ENCODE assay signal across 21 cellular contexts in genomic region chr6:166025149-166025898, GRCh38.
DNase-seq lines count a peak whose midpoint lies in the region; ATAC-seq and TF ChIP-seq lines count a peak whose summit lies in the region.
"Had no signal": no experiment of that assay in that cellular context is flagged by ENCODE, and none has a peak within 500 bp of the region (broad histone marks: within the 10 kb centered on the region; RNA-seq: fewer than 3 reads in every experiment).

No MANE protein-coding gene starts in this region.

- no TSS peak for BruUV-seq in Calu3 (replicated peaks; lab: Mats Ljungman, UMichigan)

- no peak overlapping the region for H3K4me3 ChIP-seq in fibroblast of pulmonary artery (replicated peaks; ENCODE audit: low read depth, low read length)
- H3K4me3 ChIP-seq: testis had no signal

- TF ChIP-seq CTCF in fibroblast of pulmonary artery (IDR thresholded peaks at IDR 0.05; ENCODE audit: low read length, missing control alignments), result no peak
- TF ChIP-seq CTCF in Calu3 (IDR thresholded peaks at IDR 0.05; ENCODE audit: unreplicated experiment), result no peak

- H3K27me3 Mint-ChIP-seq in effector memory CD8-positive, alpha-beta T cell, result peaks cover 5 to 7% of the 10 kb centered on the region in 2 donors
- H3K27me3 Mint-ChIP-seq in Calu3 (ENCODE audit: unreplicated experiment), result peaks cover 8% of the 10 kb centered on the region
- peaks cover 6% of the 10 kb centered on the region for H3K27me3 Mint-ChIP-seq in activated naive CD8-positive, alpha-beta T cell treated with anti-CD3 and anti-CD28 coated beads for 36 hours
- H3K27me3 Mint-ChIP-seq: activated CD8-positive, alpha-beta memory T cell treated with anti-CD3 and anti-CD28 coated beads, Interleukin-2, amount 10 ng/mL, durations not matched to agents 7 days and 5 days had no signal

- CTCF ChIA-PET in Calu3 (lab: Charles Lee), result no interaction called here

- H3K9me3 Mint-ChIP-seq in effector memory CD8-positive, alpha-beta T cell, result peaks cover 3 to 6% of the 10 kb centered on the region in 2 donors
- H3K9me3 Mint-ChIP-seq in Calu3 (ENCODE audit: low read depth, unreplicated experiment), result no peaks in the 10 kb centered on the region
- H3K9me3 Mint-ChIP-seq in activated naive CD8-positive, alpha-beta T cell treated with anti-CD3 and anti-CD28 coated beads for 36 hours, result peaks cover 5% of the 10 kb centered on the region
- H3K9me3 Mint-ChIP-seq: activated naive CD4-positive, alpha-beta T cell treated with anti-CD3 and anti-CD28 coated beads, Interleukin-2, amount 50 U/mL, for 24 hours had no signal

- no peak overlapping the region for H3K4me3 Mint-ChIP-seq in effector memory CD8-positive, alpha-beta T cell
- no peak overlapping the region for H3K4me3 Mint-ChIP-seq in Calu3 (ENCODE audit: low read depth, unreplicated experiment)
- H3K4me3 Mint-ChIP-seq in activated naive CD8-positive, alpha-beta T cell treated with anti-CD3 and anti-CD28 coated beads for 36 hours, result no peak overlapping the region
- H3K4me3 Mint-ChIP-seq: activated CD8-positive, alpha-beta memory T cell treated with anti-CD3 and anti-CD28 coated beads, Interleukin-2, amount 10 ng/mL, durations not matched to agents 7 days and 5 days; activated naive CD4-positive, alpha-beta T cell treated with anti-CD3 and anti-CD28 coated beads, Interleukin-2, amount 50 U/mL, for 24 hours; nephron had no signal

- H3K27ac Mint-ChIP-seq in effector memory CD8-positive, alpha-beta T cell, result no peak overlapping the region
- no peak overlapping the region for H3K27ac Mint-ChIP-seq in Calu3 (ENCODE audit: unreplicated experiment)
- H3K27ac Mint-ChIP-seq in activated naive CD8-positive, alpha-beta T cell treated with anti-CD3 and anti-CD28 coated beads for 36 hours, result no peak overlapping the region
- H3K27ac Mint-ChIP-seq: activated CD8-positive, alpha-beta memory T cell treated with anti-CD3 and anti-CD28 coated beads, Interleukin-2, amount 10 ng/mL, durations not matched to agents 7 days and 5 days; activated naive CD4-positive, alpha-beta T cell treated with anti-CD3 and anti-CD28 coated beads, Interleukin-2, amount 50 U/mL, for 24 hours; nephron had no signal

- intact Hi-C loops in Calu3 (cut with micrococcal nuclease; ENCODE audit: unreplicated experiment), result no loop called here

- DNase-seq in DMS79 treated with DMSO at 0.1 percent for 48 hours (lab: John Stamatoyannopoulos, UW), result peak; percentile 12
- no peak for DNase-seq in DMS79 (lab: John Stamatoyannopoulos, UW)
- peak; percentile 87 for DNase-seq in RPMI7951 (ENCODE audit: low read depth)
- DNase-seq in fibroblast of pulmonary artery (ENCODE audit: low read depth), result peak; percentile 83
- DNase-seq in stromal cell of bone marrow (ENCODE audit: low read depth), result peak; percentile 70
- no peak for DNase-seq in effector memory CD8-positive, alpha-beta T cell
- no peak for DNase-seq in Calu3
- DNase-seq in activated naive CD8-positive, alpha-beta T cell treated with anti-CD3 and anti-CD28 coated beads for 36 hours, result no peak
- DNase-seq: 8988T; activated CD8-positive, alpha-beta memory T cell treated with anti-CD3 and anti-CD28 coated beads, Interleukin-2, amount 10 ng/mL, durations not matched to agents 7 days and 5 days; dermis blood vessel endothelial cell; DMS 273 treated with DMSO at 0.1 percent for 48 hours; glutamatergic neuron; GOT3; left cardiac atrium; NCI-H524; RPMI8226; small intestine; testis had no signal

- H3K4me1 Mint-ChIP-seq in effector memory CD8-positive, alpha-beta T cell (ENCODE audit: low read depth in 2 of 2), result no peaks in the 10 kb centered on the region
- no peaks in the 10 kb centered on the region for H3K4me1 Mint-ChIP-seq in Calu3 (ENCODE audit: low read depth, unreplicated experiment)
- H3K4me1 Mint-ChIP-seq in activated naive CD8-positive, alpha-beta T cell treated with anti-CD3 and anti-CD28 coated beads for 36 hours, result no peaks in the 10 kb centered on the region
- H3K4me1 Mint-ChIP-seq: activated CD8-positive, alpha-beta memory T cell treated with anti-CD3 and anti-CD28 coated beads, Interleukin-2, amount 10 ng/mL, durations not matched to agents 7 days and 5 days; activated naive CD4-positive, alpha-beta T cell treated with anti-CD3 and anti-CD28 coated beads, Interleukin-2, amount 50 U/mL, for 24 hours; nephron had no signal

- H3K36me3 Mint-ChIP-seq in effector memory CD8-positive, alpha-beta T cell (ENCODE audit: insufficient read depth), result no peaks in the 10 kb centered on the region
- no peaks in the 10 kb centered on the region for H3K36me3 Mint-ChIP-seq in Calu3 (ENCODE audit: insufficient read depth, unreplicated experiment)
- H3K36me3 Mint-ChIP-seq in activated naive CD8-positive, alpha-beta T cell treated with anti-CD3 and anti-CD28 coated beads for 36 hours, result no peaks in the 10 kb centered on the region
- H3K36me3 Mint-ChIP-seq: activated CD8-positive, alpha-beta memory T cell treated with anti-CD3 and anti-CD28 coated beads, Interleukin-2, amount 10 ng/mL, durations not matched to agents 7 days and 5 days; activated naive CD4-positive, alpha-beta T cell treated with anti-CD3 and anti-CD28 coated beads, Interleukin-2, amount 50 U/mL, for 24 hours had no signal

- ATAC-seq in effector memory CD8-positive, alpha-beta T cell (replicated peaks), result no peak
- ATAC-seq: activated CD8-positive, alpha-beta memory T cell treated with anti-CD3 and anti-CD28 coated beads, Interleukin-2, amount 10 ng/mL, durations not matched to agents 7 days and 5 days had no signal

Comparison
In these comparisons a context has a peak if more than half of its experiments do, and no peak if none do; other contexts are left out.
1. DNase-seq: peak in DMS79 treated with DMSO at 0.1 percent for 48 hours (single experiment), RPMI7951 (single experiment), fibroblast of pulmonary artery (single experiment) and stromal cell of bone marrow (single experiment); none in DMS79 (single experiment), effector memory CD8-positive, alpha-beta T cell (0 of 3), Calu3 (single experiment) and activated naive CD8-positive, alpha-beta T cell treated with anti-CD3 and anti-CD28 coated beads for 36 hours (single experiment).